In genomic region chr22:45552580-45553332, GRCh38 we compare ENCODE assay signal across 8 cellular contexts. TPM values are rescaled to one million over a fixed set of nuclear protein-coding genes. Genes with fewer than 3 reads are reported as not detected.
DNase-seq lines count a peak whose midpoint lies in the region; ATAC-seq and TF ChIP-seq lines count a peak whose summit lies in the region.

No MANE protein-coding gene starts in this region.

- no peaks in the 10 kb centered on the region for H3K4me1 ChIP-seq in HEK293 (ENCODE audit: control insufficient read depth, insufficient read depth, low read length)
- peaks cover 50 to 66% (median 58%) of the 10 kb centered on the region in 4 donors for H3K4me1 ChIP-seq in stomach
- H3K4me1 ChIP-seq in mesendoderm (ENCODE audit: control insufficient read depth, low read depth, low read length), result no peaks in the 10 kb centered on the region

- H4K5ac ChIP-seq in mesendoderm (ENCODE audit: low read length), result no peak overlapping the region

- no peaks in the 10 kb centered on the region for H3K79me1 ChIP-seq in mesendoderm (ENCODE audit: low read length)

- no peak overlapping the region for H3K18ac ChIP-seq in mesendoderm (ENCODE audit: low read length)

- H3K4me2 ChIP-seq in mesendoderm (ENCODE audit: low read length), result no peak overlapping the region

- no peak overlapping the region for H4K8ac ChIP-seq in mesendoderm (ENCODE audit: low read depth, low read length)

- H3K36me3 ChIP-seq in HEK293 (ENCODE audit: control insufficient read depth in 2 of 2, insufficient read depth in 1 of 2, low read length in 2 of 2), result peaks cover 0 to 82% of the 10 kb centered on the region in 2 experiments; a peak in 1 of 3 replicates
- H3K36me3 ChIP-seq in brain microvascular endothelial cell (replicated peaks), result peaks cover 2% of the 10 kb centered on the region
- peaks cover 0 to 6% (median 4%) of the 10 kb centered on the region in 4 donors for H3K36me3 ChIP-seq in stomach
- H3K36me3 ChIP-seq in mesendoderm (ENCODE audit: control insufficient read depth, insufficient read depth, low read length), result peaks cover 19% of the 10 kb centered on the region

- TF ChIP-seq POLR2A in stomach (IDR thresholded peaks at IDR 0.05), result no peak
- no peak for TF ChIP-seq POLR2A in erythroblast (IDR thresholded peaks at IDR 0.05; ENCODE audit: low read length)

- in situ Hi-C loops in brain microvascular endothelial cell (cut with HindIII; ENCODE audit: low pct_ligation_motif_present, low sequenced_read_pairs), result no loop called here

- intact Hi-C loops in stomach (cut with DNase I; ENCODE audit: low total_unique reads), result loop anchor here (5.0 kb wide), 1 partner anchor 110 kb away; no protein-coding TSS in a partner anchor

- no peak overlapping the region for H3K27ac ChIP-seq in HEK293 (ENCODE audit: extremely low read depth, low read depth, low read length)
- H3K27ac ChIP-seq in brain microvascular endothelial cell, result peak overlapping the region; percentile 18
- peak overlapping the region; percentile 62 to 86 (median 83) for H3K27ac ChIP-seq in stomach
- H3K27ac ChIP-seq in mesendoderm (ENCODE audit: low read depth, low read length), result no peak overlapping the region

- H3K4me3 ChIP-seq in HEK293 (ENCODE audit: low read depth, low read length), result no peak overlapping the region
- H3K4me3 ChIP-seq in brain microvascular endothelial cell (ENCODE audit: low read depth, low read length), result no peak overlapping the region
- no peak overlapping the region for H3K4me3 ChIP-seq in stomach
- no peak overlapping the region for H3K4me3 ChIP-seq in mesendoderm (ENCODE audit: low read length)

- ATAC-seq in HG03045 (IDR thresholded peaks at IDR 0.05; ENCODE audit: unreplicated experiment) (no peak), HG02759 (IDR thresholded peaks at IDR 0.05; ENCODE audit: unreplicated experiment) (no peak)

- H2AK5ac ChIP-seq in mesendoderm (ENCODE audit: low read length), result no peak overlapping the region

- H3K79me2 ChIP-seq in mesendoderm (ENCODE audit: control insufficient read depth, insufficient read depth, low read length), result no peaks in the 10 kb centered on the region

- TF ChIP-seq EP300 in stomach (IDR thresholded peaks at IDR 0.05), result no peak

- H3K9ac ChIP-seq in mesendoderm (ENCODE audit: low read length), result no peak overlapping the region

- CTCF ChIA-PET in HEK293 (lab: Yijun Ruan, JAX), result interaction anchor here (0.7 to 3.9 kb wide), 20 partner anchors 11 to 286 kb away, joined by 3 to 63 read pairs (median 6); no protein-coding TSS in a partner anchor

- H2BK15ac ChIP-seq in mesendoderm (replicated peaks; ENCODE audit: low read depth), result no peak overlapping the region

- no peak overlapping the region for H3K56ac ChIP-seq in mesendoderm (ENCODE audit: low read length)

- H3K27me3 ChIP-seq in brain microvascular endothelial cell (replicated peaks) (no peaks in the 10 kb centered on the region), stomach (peaks cover 0 to 6% (median 0%) of the 10 kb centered on the region in 3 donors), mesendoderm (ENCODE audit: insufficient read depth, low read length, poor library complexity) (no peaks in the 10 kb centered on the region)

- no peaks in the 10 kb centered on the region for H3K9me3 ChIP-seq in HEK293 (ENCODE audit: control insufficient read depth, insufficient read depth, low read depth, low read length)
- no peaks in the 10 kb centered on the region for H3K9me3 ChIP-seq in stomach

- DNase-seq in brain microvascular endothelial cell (peak; percentile 78), iris pigment epithelial cell (ENCODE audit: low read depth) (peak; percentile 97), stomach (peak; percentile 30), erythroblast (lab: John Stamatoyannopoulos, UW) (no peak), mesendoderm (no peak)

- 62 to 85% (median 68%) methylated on average over 28 to 30 of the region's 30 CpGs for WGBS in stomach, 5 donors
- WGBS in mesendoderm (ENCODE audit: extremely low coverage, insufficient coverage, low lambda C conversion rate), result no CpG with 5 or more reads among the region's 30 CpGs

- no peak overlapping the region for H2BK5ac ChIP-seq in mesendoderm (ENCODE audit: low read length)

- no peak overlapping the region for H3K23ac ChIP-seq in mesendoderm (ENCODE audit: low read length)

- no peak overlapping the region for H3K4ac ChIP-seq in mesendoderm (ENCODE audit: low read depth, low read length)

- TF ChIP-seq CTCF in HEK293 (tag by site-specific recombination; IDR thresholded peaks at IDR 0.05) (no peak), brain microvascular endothelial cell (IDR thresholded peaks at IDR 0.05; ENCODE audit: low read depth, low read length, missing control alignments) (peak; percentile 71), stomach (IDR thresholded peaks at IDR 0.05) (no peak)

- H2BK120ac ChIP-seq in mesendoderm (ENCODE audit: low read depth, low read length), result no peak overlapping the region

- POLR2A ChIA-PET in HEK293 (lab: Yijun Ruan, JAX), result no interaction called here

TF ChIP-seq in HEK293, 187 proteins besides CTCF, POLR2A, EP300 and RAD21:
- 0 out of 2 replicates have a peak, but pooled peaks have one; percentile 15 for TF ChIP-seq ZNF10 (tag by site-specific recombination; IDR thresholded peaks at IDR 0.05)
- TF ChIP-seq ZBTB21 (tag by site-specific recombination; IDR thresholded peaks at IDR 0.05), result no peak
TF ChIP-seq in HEK293: peak in this region for 1.

RNA-seq across cellular contexts. Expression of gene FBLN1, which starts 50.1 kb away (rescaled TPM):
- total RNA-seq in stomach, result 100 to 1,000 TPM in 4 of 5 donors, 10 to 100 TPM in 1; 38.8 to 416 (median 210) TPM
- polyA plus RNA-seq in stomach, result 10 to 100 TPM; 43.4 to 97.3 (median 95.6) TPM
- polyA plus RNA-seq in mesendoderm (2013, experiment 1 of 2), result 104 TPM
- polyA plus RNA-seq in mesendoderm (2013, experiment 2 of 2), result 102 TPM

Comparison
In these comparisons a context has a peak if more than half of its experiments do, and no peak if none do; other contexts are left out.
1. H3K27ac ChIP-seq: peak in brain microvascular endothelial cell (single experiment) and stomach (5 of 5); none in HEK293 (single experiment) and mesendoderm (single experiment).
2. DNase-seq: peak in brain microvascular endothelial cell (single experiment), iris pigment epithelial cell (single experiment) and stomach (single experiment); none in erythroblast (0 of 2) and mesendoderm (single experiment).